ENCODE assay signal across 7 cellular contexts in the genomic region with DNA sequence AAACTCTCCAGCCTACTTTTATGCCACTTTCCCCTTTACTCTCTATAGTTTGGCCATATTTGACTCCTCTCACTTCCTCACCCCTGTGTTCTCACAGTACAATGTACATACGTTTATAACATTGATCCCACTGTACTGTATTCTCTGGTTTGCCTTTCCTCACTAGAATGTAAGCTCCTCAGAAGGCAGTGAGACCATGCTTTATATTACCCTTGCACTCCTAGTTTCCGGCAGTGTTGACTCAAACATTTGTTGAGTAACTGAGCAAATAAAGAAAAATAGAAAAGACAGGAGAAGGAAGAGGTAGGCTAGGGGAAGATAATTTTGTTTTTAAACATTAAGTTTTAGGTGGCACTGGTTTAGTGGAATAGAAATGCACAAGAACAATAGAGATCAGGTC. TPM values are rescaled to one million over a fixed set of nuclear protein-coding genes. Genes with fewer than 3 reads are reported as not detected.
"Had no signal": no experiment of that assay in that cellular context is flagged by ENCODE, and none has a peak within 500 bp of the region (broad histone marks: within the 10 kb centered on the region; RNA-seq: fewer than 3 reads in every experiment).

No MANE protein-coding gene starts in this region.

RNA-seq across cellular contexts. Expression of a gene that starts 17.9 kb away (rescaled TPM):
- total RNA-seq: NCI-H460, SJCRH30 had no signal

RNA-seq across cellular contexts. Expression of a gene that starts 48.1 kb away (rescaled TPM):
- total RNA-seq: LHCN-M2, MCF 10A, OCI-LY7, Peyer's patch, SJCRH30, SK-MEL-5 had no signal
